Comparison of ENCODE assay signal across 8 cellular contexts in the genomic region with DNA sequence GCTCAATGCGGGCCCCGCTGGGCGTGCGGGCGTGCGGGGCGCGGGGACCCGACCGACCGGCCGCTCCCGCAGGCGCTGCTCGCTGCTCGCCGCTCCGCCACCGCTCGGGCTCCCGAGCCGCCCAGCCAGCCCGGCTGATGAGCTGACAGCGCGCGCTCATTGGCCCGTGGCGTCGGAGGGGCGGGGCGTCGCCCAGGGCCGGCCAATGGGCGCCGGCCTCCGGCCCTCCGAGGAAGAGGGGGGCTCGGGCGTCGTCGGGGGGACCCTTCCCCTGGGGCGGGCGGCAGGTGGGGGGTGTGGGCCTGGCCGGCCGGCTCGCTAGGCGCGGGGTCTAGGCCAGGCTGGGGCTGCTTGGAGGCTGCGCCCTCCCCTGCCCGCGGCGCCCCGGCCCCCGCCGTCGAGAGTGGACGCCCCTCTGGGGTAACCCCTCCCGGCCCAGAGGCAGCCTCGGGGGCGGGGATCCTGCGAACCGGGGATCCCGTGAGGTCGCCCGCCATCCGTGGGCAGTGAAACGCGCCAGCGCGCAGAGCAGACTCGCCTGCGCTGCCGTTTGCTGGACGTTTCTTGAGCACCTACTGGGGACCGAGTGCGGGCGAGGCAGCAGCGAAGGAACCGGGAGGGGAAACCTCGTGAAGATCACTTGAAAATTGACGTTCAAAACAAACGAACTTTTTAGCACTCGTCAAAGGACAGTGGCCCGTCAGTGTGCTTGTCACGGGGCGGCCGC. TPM values are rescaled to one million over a fixed set of nuclear protein-coding genes. Genes with fewer than 3 reads are reported as not detected.
DNase-seq lines count a peak whose midpoint lies in the region; ATAC-seq, FAIRE-seq and TF ChIP-seq lines count a peak whose summit lies in the region.

A gene (minus strand): TSS at position 111 of the 727 bp plus-strand sequence. CDS start 111 bp downstream, outside the sequence.

- H3K9me1 ChIP-seq in endothelial cell of umbilical vein (replicated peaks; ENCODE audit: control insufficient read depth, extremely low read depth, insufficient read depth, low read length): no peaks in the 10 kb centered on the region

- CTCF ChIA-PET in activated CD4-positive, alpha-beta memory T cell treated with anti-CD3 and anti-CD28 coated beads for 36 hours (lab: Charles Lee): interaction anchor here (0.8 to 4.4 kb wide), 3 partner anchors 69 to 112 kb away, joined by 4 to 156 read pairs (median 4); no protein-coding TSS in a partner anchor
- CTCF ChIA-PET in endothelial cell of umbilical vein (lab: Charles Lee): interaction anchor here (1.6 to 5.6 kb wide), 4 partner anchors 15 to 114 kb away, joined by 3 to 334 read pairs (median 66); no protein-coding TSS in a partner anchor

- peaks cover 12% of the 10 kb centered on the region for H3K4me1 Mint-ChIP-seq in activated CD4-positive, alpha-beta memory T cell treated with anti-CD3 and anti-CD28 coated beads for 36 hours (ENCODE audit: low read depth)
- peaks cover 4 to 30% of the 10 kb centered on the region in 2 donors for H3K4me1 Mint-ChIP-seq in natural killer cell

- no peak within 1 kb of the TSS for H3K4me3 Mint-ChIP-seq in activated CD4-positive, alpha-beta memory T cell treated with anti-CD3 and anti-CD28 coated beads for 36 hours
- peak within 1 kb of the TSS; percentile 68 for H3K4me3 Mint-ChIP-seq in natural killer cell

- H3K27me3 ChIP-seq in endothelial cell of umbilical vein (ENCODE audit: control insufficient read depth in 2 of 2, insufficient read depth in 2 of 2, low read length in 2 of 2) (peaks cover 25 to 29% of the 10 kb centered on the region in 2 experiments), thoracic aorta (replicated peaks; ENCODE audit: insufficient read depth) (peaks cover 3% of the 10 kb centered on the region)

- TF ChIP-seq POLR2A in endothelial cell of umbilical vein (IDR thresholded peaks at IDR 0.05; ENCODE audit: low read depth, low read length): no peak

- no peak within 1 kb of the TSS for H2AFZ ChIP-seq in endothelial cell of umbilical vein (ENCODE audit: low read depth, low read length)

- H3K4me2 ChIP-seq in endothelial cell of umbilical vein (ENCODE audit: insufficient read depth, low read length): no peak within 1 kb of the TSS

- H3K36me3 ChIP-seq in endothelial cell of umbilical vein (ENCODE audit: control insufficient read depth in 2 of 2, extremely low read depth in 1 of 2, insufficient read depth in 2 of 2, low read length in 2 of 2) (no peaks in the 10 kb centered on the region), thoracic aorta (peaks cover 2% of the 10 kb centered on the region)

- H3K9me3 ChIP-seq in endothelial cell of umbilical vein (replicated peaks; ENCODE audit: control insufficient read depth, insufficient read depth, low read length) (no peaks in the 10 kb centered on the region), thoracic aorta (no peaks in the 10 kb centered on the region)

- ATAC-seq in natural killer cell: peak; percentile 79 to 88 (median 84)
- ATAC-seq in thoracic aorta (ENCODE audit: insufficient number of reproducible peaks, low FRiP score, low read depth): no peak
- ATAC-seq in HG03039 (IDR thresholded peaks at IDR 0.05; ENCODE audit: unreplicated experiment): no peak
- ATAC-seq in HG02885 (IDR thresholded peaks at IDR 0.05; ENCODE audit: poor library complexity, unreplicated experiment): no peak

- peaks cover 48% of the 10 kb centered on the region for H3K27me3 Mint-ChIP-seq in activated CD4-positive, alpha-beta memory T cell treated with anti-CD3 and anti-CD28 coated beads for 36 hours
- peaks cover 56 to 58% of the 10 kb centered on the region in 2 donors for H3K27me3 Mint-ChIP-seq in natural killer cell (ENCODE audit: low read depth in 2 of 2)

- intact Hi-C loops in activated CD4-positive, alpha-beta memory T cell treated with anti-CD3 and anti-CD28 coated beads for 36 hours (cut with micrococcal nuclease): no loop called here
- intact Hi-C loops in endothelial cell of umbilical vein (cut with micrococcal nuclease) (no loop called here), natural killer cell (cut with micrococcal nuclease) (no loop called here)

- H3K4me1 ChIP-seq in endothelial cell of umbilical vein (ENCODE audit: control insufficient read depth, extremely low read depth, insufficient read depth, low read length): no peaks in the 10 kb centered on the region
- H3K4me1 ChIP-seq in thoracic aorta (ENCODE audit: control insufficient read depth in 1 of 2, low read depth in 2 of 2): peaks cover 0 to 13% of the 10 kb centered on the region in 2 donors

- H3K79me2 ChIP-seq in endothelial cell of umbilical vein (ENCODE audit: control insufficient read depth, insufficient read depth, low read length): no peaks in the 10 kb centered on the region

- H3K27ac Mint-ChIP-seq in activated CD4-positive, alpha-beta memory T cell treated with anti-CD3 and anti-CD28 coated beads for 36 hours: no peak within 1 kb of the TSS
- H3K27ac Mint-ChIP-seq in natural killer cell: no peak within 1 kb of the TSS

- H3K27ac ChIP-seq in endothelial cell of umbilical vein (ENCODE audit: insufficient read depth, low read depth, low read length): no peak within 1 kb of the TSS
- no peak within 1 kb of the TSS for H3K27ac ChIP-seq in thoracic aorta

- no peaks in the 10 kb centered on the region for H4K20me1 ChIP-seq in endothelial cell of umbilical vein (replicated peaks; ENCODE audit: control insufficient read depth, extremely low read depth, insufficient read depth, low read length)

- no peak for TF ChIP-seq CTCF in endothelial cell of umbilical vein (IDR thresholded peaks at IDR 0.05; ENCODE audit: extremely low read depth in 1 of 2, insufficient read depth in 1 of 2, low read depth in 1 of 2, low read length in 2 of 2)
- TF ChIP-seq CTCF in natural killer cell (IDR thresholded peaks at IDR 0.05): no peak
- no peak for TF ChIP-seq CTCF in thoracic aorta (IDR thresholded peaks at IDR 0.05)

- DNase-seq in DMS153 treated with DMSO at 0.1 percent for 48 hours (lab: John Stamatoyannopoulos, UW; ENCODE audit: unreplicated experiment) (peak; percentile 24), NCI-H2029 treated with DMSO at 0.1 percent for 48 hours (lab: John Stamatoyannopoulos, UW) (peak; percentile 12), endothelial cell of umbilical vein (ENCODE audit: low read depth, low spot score) (peak; percentile 31), natural killer cell (peak; percentile 55), thoracic aorta (ENCODE audit: low spot score) (no peak)
- peak; percentile 52 for DNase-seq in activated CD4-positive, alpha-beta memory T cell treated with anti-CD3 and anti-CD28 coated beads for 36 hours

- H3K36me3 Mint-ChIP-seq in activated CD4-positive, alpha-beta memory T cell treated with anti-CD3 and anti-CD28 coated beads for 36 hours: no peaks in the 10 kb centered on the region
- H3K36me3 Mint-ChIP-seq in natural killer cell: no peaks in the 10 kb centered on the region

- dilution Hi-C loops in endothelial cell of umbilical vein (cut with MboI; ENCODE audit: extremely low pct_ligation_motif_present, low sequenced_read_pairs): no loop called here

- no peak within 1 kb of the TSS for H3K9ac ChIP-seq in endothelial cell of umbilical vein (replicated peaks; ENCODE audit: extremely low read depth, insufficient read depth, low read length)

- no TSS peak for BruUV-seq in endothelial cell of umbilical vein (replicated peaks; lab: Mats Ljungman, UMichigan)

- no peaks in the 10 kb centered on the region for H3K9me3 Mint-ChIP-seq in activated CD4-positive, alpha-beta memory T cell treated with anti-CD3 and anti-CD28 coated beads for 36 hours
- H3K9me3 Mint-ChIP-seq in natural killer cell: no peaks in the 10 kb centered on the region

- POLR2A ChIA-PET in activated CD4-positive, alpha-beta memory T cell treated with anti-CD3 and anti-CD28 coated beads for 36 hours (lab: Charles Lee): no interaction called here
- POLR2A ChIA-PET in endothelial cell of umbilical vein (lab: Charles Lee): no interaction called here

- no peak for FAIRE-seq in endothelial cell of umbilical vein (lab: Jason Lieb, UNC)

- H3K4me3 ChIP-seq in endothelial cell of umbilical vein (replicated peaks in 1 of 3; ENCODE audit: insufficient read depth in 1 of 3, low read depth in 1 of 3, low read length in 3 of 3) (no peak within 1 kb of the TSS), thoracic aorta (peak within 1 kb of the TSS; percentile 57)

TF ChIP-seq in endothelial cell of umbilical vein, 7 proteins besides CTCF, POLR2A, EP300 and RAD21:
- TF ChIP-seq FOS (IDR thresholded peaks at IDR 0.05; ENCODE audit: borderline replicate concordance, insufficient read depth, low read length): no peak
- TF ChIP-seq EZH2 (IDR thresholded peaks at IDR 0.05; ENCODE audit: borderline replicate concordance, low read depth, low read length, severe bottlenecking): peak; percentile 91

RNA-seq across cellular contexts. Expression of the gene that starts here (rescaled TPM):
- not detected for total RNA-seq in activated CD4-positive, alpha-beta memory T cell treated with anti-CD3 and anti-CD28 coated beads for 36 hours
- total RNA-seq in endothelial cell of umbilical vein (not detected in 2 replicates), natural killer cell (1 to 10 TPM in 1 of 3 donors, under 1 TPM in 2; 0.05 to 1.2 (median 0.11) TPM), thoracic aorta (10 to 100 TPM in 1 of 2 donors, 1 to 10 TPM in 1; 6.0 to 25.0 TPM)
- 0.07 TPM in 1 of 2 replicates, not detected in the other for polyA plus RNA-seq in endothelial cell of umbilical vein
- 0.04 TPM in 1 of 2 replicates, not detected in the other for polyA plus RNA-seq in endothelial cell of umbilical vein (2011; cell fraction: cytosol; rRNA removed)
- polyA plus RNA-seq in endothelial cell of umbilical vein (2011; cell fraction: nucleus; rRNA removed): not detected in 2 replicates
- 0.31 and 0.53 TPM in 2 replicates for polyA plus RNA-seq in endothelial cell of umbilical vein (2012)
- polyA minus RNA-seq in endothelial cell of umbilical vein: not detected in 2 replicates
- not detected for polyA minus RNA-seq in endothelial cell of umbilical vein (2011; cell fraction: cytosol; rRNA and poly(A)+ RNA removed)
- not detected in 2 replicates for polyA minus RNA-seq in endothelial cell of umbilical vein (2011; cell fraction: nucleus; rRNA and poly(A)+ RNA removed)

Comparison
In these comparisons a context has a peak if more than half of its experiments do, and no peak if none do; other contexts are left out.
1. Peak in DNase-seq in activated CD4-positive, alpha-beta memory T cell treated with anti-CD3 and anti-CD28 coated beads for 36 hours; RNA of the gene not detected or under 1 TPM.
2. Peak in DNase-seq in endothelial cell of umbilical vein; RNA of the gene not detected or under 1 TPM.
3. ATAC-seq: peak in natural killer cell (3 of 3); none in thoracic aorta (single experiment), HG03039 (single experiment) and HG02885 (single experiment).